ENCODE assay signal across 18 cellular contexts in the genomic region with DNA sequence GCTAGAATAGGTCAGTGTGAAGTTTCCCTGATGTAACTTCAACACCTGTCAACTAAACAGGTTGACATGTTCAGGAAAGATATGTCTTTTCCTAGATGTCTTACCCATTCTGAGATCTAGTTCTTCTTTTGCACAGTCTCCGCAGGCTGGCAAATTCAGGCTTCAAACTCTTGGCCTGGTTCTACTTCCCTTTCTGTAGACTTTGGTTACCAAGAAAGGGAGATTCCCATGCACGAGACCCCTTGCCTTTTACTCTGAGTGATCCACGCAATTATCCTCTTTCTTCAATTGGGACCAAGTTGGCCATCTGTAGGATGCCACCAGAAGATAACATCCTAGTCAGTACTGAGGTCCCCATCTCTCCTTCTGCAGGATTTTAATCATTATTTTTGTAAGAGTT. TPM values are rescaled to one million over a fixed set of nuclear protein-coding genes. Genes with fewer than 3 reads are reported as not detected.
"Had no signal": no experiment of that assay in that cellular context is flagged by ENCODE, and none has a peak within 500 bp of the region (broad histone marks: within the 10 kb centered on the region; RNA-seq: fewer than 3 reads in every experiment).

No MANE protein-coding gene starts in this region.

- FAIRE-seq: frontal cortex had no signal

- H3K36me3 Mint-ChIP-seq: activated naive CD4-positive, alpha-beta T cell treated with anti-CD3 and anti-CD28 coated beads, Interleukin-2, amount 10 ng/mL, durations not matched to agents 7 days and 5 days had no signal

- DNase-seq: activated CD4-positive, alpha-beta T cell treated with anti-CD3 and anti-CD28 coated beads for 1 hour; activated CD4-positive, alpha-beta T cell treated with anti-CD3 and anti-CD28 coated beads, Interleukin-2, amount 50 U/mL, for 48 hours; activated naive CD4-positive, alpha-beta T cell treated with anti-CD3 and anti-CD28 coated beads, Interleukin-2, amount 10 ng/mL, durations not matched to agents 7 days and 5 days; dermis blood vessel endothelial cell; effector memory CD8-positive, alpha-beta T cell; heart left ventricle; left cardiac atrium; retina; stimulated activated naive CD4-positive, alpha-beta T cell; T1000; tibial artery; uterus had no signal

- H3K4me3 Mint-ChIP-seq: activated naive CD4-positive, alpha-beta T cell treated with anti-CD3 and anti-CD28 coated beads, Interleukin-2, amount 10 ng/mL, durations not matched to agents 7 days and 5 days; effector memory CD8-positive, alpha-beta T cell had no signal

- H3K27ac Mint-ChIP-seq: activated naive CD4-positive, alpha-beta T cell treated with anti-CD3 and anti-CD28 coated beads, Interleukin-2, amount 10 ng/mL, durations not matched to agents 7 days and 5 days; effector memory CD8-positive, alpha-beta T cell had no signal

- ATAC-seq: effector memory CD8-positive, alpha-beta T cell; heart left ventricle; left cardiac atrium had no signal

- H3K9me3 Mint-ChIP-seq: activated naive CD4-positive, alpha-beta T cell treated with anti-CD3 and anti-CD28 coated beads, Interleukin-2, amount 10 ng/mL, durations not matched to agents 7 days and 5 days; effector memory CD8-positive, alpha-beta T cell had no signal

RNA-seq across cellular contexts. Expression of gene CFAP45, which starts 2.0 kb away (rescaled TPM):
- total RNA-seq: ascending aorta had no signal

RNA-seq across cellular contexts. Expression of gene VSIG8, which starts 35.5 kb away (rescaled TPM):
- total RNA-seq: ascending aorta, dermis blood vessel endothelial cell, frontal cortex, heart left ventricle, left cardiac atrium, subcutaneous adipose tissue had no signal

RNA-seq across cellular contexts. Expression of gene IGSF9, which starts 47.5 kb away (rescaled TPM):
- total RNA-seq: dermis blood vessel endothelial cell had no signal

RNA-seq across cellular contexts. Expression of gene SLAMF9, which starts 56.1 kb away (rescaled TPM):
- total RNA-seq: ascending aorta, breast epithelium, cerebellum, dermis blood vessel endothelial cell, fibroblast of lung, frontal cortex, uterus had no signal
